ENCODE assay signal across 15 cellular contexts in genomic region chr2:1600191-1601063, GRCh38.
DNase-seq lines count a peak whose midpoint lies in the region; ATAC-seq and TF ChIP-seq lines count a peak whose summit lies in the region.
"Had no signal": no experiment of that assay in that cellular context is flagged by ENCODE, and none has a peak within 500 bp of the region (broad histone marks: within the 10 kb centered on the region; RNA-seq: fewer than 3 reads in every experiment).

No MANE protein-coding gene starts in this region.

- H3K4me1 ChIP-seq in RWPE2 (ENCODE audit: insufficient read depth, poor library complexity, severe bottlenecking) (no peaks in the 10 kb centered on the region), subcutaneous abdominal adipose tissue (ENCODE audit: control insufficient read depth in 5 of 5, insufficient read depth in 5 of 5, low read length in 5 of 5) (peaks cover 4 to 66% (median 41%) of the 10 kb centered on the region in 5 donors)

- H3K27ac ChIP-seq in RWPE2 (ENCODE audit: poor library complexity, severe bottlenecking) (no peak overlapping the region), subcutaneous abdominal adipose tissue (ENCODE audit: low read depth, low read length) (peak overlapping the region; percentile 83)
- H3K27ac ChIP-seq: cardiac muscle cell, epithelial cell of prostate had no signal

- H3K9ac ChIP-seq in subcutaneous abdominal adipose tissue (ENCODE audit: low read length in 5 of 5) = peak overlapping the region in 3 of 5 donors; percentile 8 to 42 (median 27)

- ATAC-seq in RWPE2 (ENCODE audit: low read depth) (peak; percentile 59), left ventricle myocardium superior (peak; percentile 26)
- ATAC-seq: activated CD8-positive, alpha-beta T cell treated with anti-CD3 and anti-CD28 coated beads for 36 hours; stimulated activated naive CD8-positive, alpha-beta T cell treated with anti-CD3 and anti-CD28 coated beads, Interleukin-15, Interleukin-2, amounts not matched to agents 100 U/mL and 50 U/mL, for 24 hours had no signal

- H3K4me3 ChIP-seq in RWPE2 (ENCODE audit: severe bottlenecking) (no peak overlapping the region), subcutaneous abdominal adipose tissue (ENCODE audit: low read depth in 1 of 5, low read length in 5 of 5) (no peak overlapping the region)
- H3K4me3 ChIP-seq: cardiac muscle cell had no signal

- no peaks in the 10 kb centered on the region for H3K9me3 ChIP-seq in RWPE2 (ENCODE audit: severe bottlenecking)
- peaks cover 0 to 4% (median 0%) of the 10 kb centered on the region in 5 donors for H3K9me3 ChIP-seq in subcutaneous abdominal adipose tissue (ENCODE audit: control insufficient read depth in 5 of 5, low read length in 5 of 5)

- no peak for TF ChIP-seq CTCF in RWPE2 (IDR thresholded peaks at IDR 0.05; ENCODE audit: poor library complexity, severe bottlenecking)

- no peaks in the 10 kb centered on the region for H3K27me3 ChIP-seq in RWPE2 (ENCODE audit: insufficient read depth, poor library complexity, severe bottlenecking)
- H3K27me3 ChIP-seq in subcutaneous abdominal adipose tissue (ENCODE audit: control insufficient read depth in 5 of 5, insufficient read depth in 4 of 5, low read length in 5 of 5) = no peaks in the 10 kb centered on the region

- DNase-seq in H4 (ENCODE audit: low spot score) (peak; percentile 61), RWPE2 (ENCODE audit: low spot score) (peak; percentile 28), left ventricle myocardium superior (no peak), NCI-H2107 (lab: John Stamatoyannopoulos, UW) (no peak)
- DNase-seq in effector CD4-positive, alpha-beta T cell = no peak
- DNase-seq in activated CD4-positive, alpha-beta T cell treated with anti-CD3 and anti-CD28 coated beads, Interleukin-2, amount 50 U/mL, for 1 hour = no peak
- DNase-seq: activated CD8-positive, alpha-beta T cell treated with anti-CD3 and anti-CD28 coated beads for 36 hours; activated gamma-delta T cell treated with Interleukin-2 at 50 U/mL for 16 hours; NCI-H1048; NCI-H510A; stimulated activated naive CD8-positive, alpha-beta T cell treated with anti-CD3 and anti-CD28 coated beads, Interleukin-15, Interleukin-2, amounts not matched to agents 100 U/mL and 50 U/mL, for 24 hours; T-helper 9 cell had no signal

- intact Hi-C loops in left ventricle myocardium superior (cut with micrococcal nuclease) = no loop called here

- H3K36me3 ChIP-seq in RWPE2 (ENCODE audit: low read depth) = no peaks in the 10 kb centered on the region
- no peaks in the 10 kb centered on the region for H3K36me3 ChIP-seq in subcutaneous abdominal adipose tissue (ENCODE audit: control insufficient read depth in 5 of 5, insufficient read depth in 5 of 5, low read length in 5 of 5)
- H3K36me3 ChIP-seq: cardiac muscle cell had no signal

Comparison
In these comparisons a context has a peak if more than half of its experiments do, and no peak if none do; other contexts are left out.
1. DNase-seq: peak in H4 (single experiment) and RWPE2 (single experiment); none in left ventricle myocardium superior (single experiment), effector CD4-positive, alpha-beta T cell (single experiment), activated CD4-positive, alpha-beta T cell treated with anti-CD3 and anti-CD28 coated beads, Interleukin-2, amount 50 U/mL, for 1 hour (single experiment) and NCI-H2107 (single experiment).